In the genomic region with DNA sequence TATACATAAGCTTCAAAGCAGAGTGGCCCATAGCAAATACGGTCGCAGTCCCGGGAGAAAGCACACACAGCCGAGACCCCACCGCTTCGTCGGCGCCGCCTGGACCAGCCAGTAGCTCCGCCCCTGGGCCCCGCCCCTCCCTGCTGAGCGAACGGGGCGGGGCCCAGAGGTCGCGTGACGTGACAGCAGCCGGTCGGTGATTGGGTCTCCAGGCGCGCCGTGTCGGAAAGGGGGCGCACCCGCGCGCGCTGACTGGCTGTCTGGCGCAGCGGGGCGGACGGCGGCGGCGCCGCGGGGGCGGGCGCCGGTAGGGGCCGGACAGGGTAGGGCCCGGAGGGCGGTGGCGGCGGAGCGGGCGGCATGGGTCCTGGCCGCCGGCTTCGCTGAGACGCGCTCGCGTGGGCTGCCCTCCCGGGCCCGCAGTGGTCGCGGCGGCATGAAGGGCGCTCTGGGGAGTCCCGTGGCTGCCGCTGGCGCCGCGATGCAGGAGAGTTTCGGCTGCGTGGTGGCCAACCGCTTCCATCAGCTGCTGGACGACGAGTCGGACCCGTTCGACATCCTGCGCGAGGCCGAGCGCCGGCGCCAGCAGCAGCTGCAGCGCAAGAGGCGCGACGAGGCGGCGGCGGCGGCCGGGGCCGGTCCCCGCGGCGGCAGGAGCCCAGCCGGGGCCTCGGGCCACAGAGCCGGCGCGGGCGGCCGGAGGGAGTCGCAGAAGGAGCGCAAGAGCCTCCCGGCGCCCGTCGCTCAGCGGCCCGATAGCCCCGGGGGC, we compare ENCODE assay signal across 8 cellular contexts. TPM values are rescaled to one million over a fixed set of nuclear protein-coding genes. Genes with fewer than 3 reads are reported as not detected.
DNase-seq lines count a peak whose midpoint lies in the region; ATAC-seq and TF ChIP-seq lines count a peak whose summit lies in the region.

A gene with protein sequence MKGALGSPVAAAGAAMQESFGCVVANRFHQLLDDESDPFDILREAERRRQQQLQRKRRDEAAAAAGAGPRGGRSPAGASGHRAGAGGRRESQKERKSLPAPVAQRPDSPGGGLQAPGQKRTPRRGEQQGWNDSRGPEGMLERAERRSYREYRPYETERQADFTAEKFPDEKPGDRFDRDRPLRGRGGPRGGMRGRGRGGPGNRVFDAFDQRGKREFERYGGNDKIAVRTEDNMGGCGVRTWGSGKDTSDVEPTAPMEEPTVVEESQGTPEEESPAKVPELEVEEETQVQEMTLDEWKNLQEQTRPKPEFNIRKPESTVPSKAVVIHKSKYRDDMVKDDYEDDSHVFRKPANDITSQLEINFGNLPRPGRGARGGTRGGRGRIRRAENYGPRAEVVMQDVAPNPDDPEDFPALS (plus strand): TSS at position 326 of the 769 bp plus-strand sequence. CDS start 111 bp downstream, at position 437.

- CTCF ChIA-PET in activated naive CD4-positive, alpha-beta T cell treated with anti-CD3 and anti-CD28 coated beads, Interleukin-2, amount 10 ng/mL, durations not matched to agents 7 days and 5 days (lab: Charles Lee) = interaction anchor here (1.0 to 2.4 kb wide), 3 partner anchors 15 to 217 kb away, joined by 4 to 5 read pairs (median 5); no protein-coding TSS in a partner anchor

- H3K27ac ChIP-seq in temporal lobe (ENCODE audit: low read depth, low read length) = peak within 1 kb of the TSS; percentile 73

- no peaks in the 10 kb centered on the region; the same call in 1 of the 2 replicates for H3K27me3 Mint-ChIP-seq in HFFc6 (ENCODE audit: insufficient read depth)
- H3K27me3 Mint-ChIP-seq in activated naive CD4-positive, alpha-beta T cell treated with anti-CD3 and anti-CD28 coated beads, Interleukin-2, amount 10 ng/mL, durations not matched to agents 7 days and 5 days = peaks cover 31% of the 10 kb centered on the region

- H3K9me3 Mint-ChIP-seq in HFFc6 = no peaks in the 10 kb centered on the region
- no peaks in the 10 kb centered on the region for H3K9me3 Mint-ChIP-seq in activated naive CD4-positive, alpha-beta T cell treated with anti-CD3 and anti-CD28 coated beads, Interleukin-2, amount 10 ng/mL, durations not matched to agents 7 days and 5 days

- in situ Hi-C loops in SK-MEL-5 (cut with HindIII; ENCODE audit: low pct_unique_long_range_greater_than_20kb, low sequenced_read_pairs) = no loop called here

- H3K4me1 Mint-ChIP-seq in HFFc6 (ENCODE audit: low read depth) = peaks cover 55% of the 10 kb centered on the region
- peaks cover 25% of the 10 kb centered on the region for H3K4me1 Mint-ChIP-seq in activated naive CD4-positive, alpha-beta T cell treated with anti-CD3 and anti-CD28 coated beads, Interleukin-2, amount 10 ng/mL, durations not matched to agents 7 days and 5 days

- H3K27ac Mint-ChIP-seq in HFFc6 = peak within 1 kb of the TSS; percentile 86
- peak within 1 kb of the TSS; percentile 33 for H3K27ac Mint-ChIP-seq in activated naive CD4-positive, alpha-beta T cell treated with anti-CD3 and anti-CD28 coated beads, Interleukin-2, amount 10 ng/mL, durations not matched to agents 7 days and 5 days

- TF ChIP-seq CTCF in HFFc6 (IDR thresholded peaks at IDR 0.05) = no peak; the same call in 1 of the 2 replicates
- no peak for TF ChIP-seq CTCF in omental fat pad (IDR thresholded peaks at IDR 0.05)

- peak; percentile 60 for DNase-seq in GM04503 (ENCODE audit: low read depth)
- DNase-seq in HFFc6 = peak; percentile 91
- DNase-seq in NAMALWA (ENCODE audit: low spot score) = peak; percentile 95
- peak; percentile 94 for DNase-seq in SK-MEL-5 (ENCODE audit: low read depth, low spot score)
- peak; percentile 96 for DNase-seq in activated naive CD4-positive, alpha-beta T cell treated with anti-CD3 and anti-CD28 coated beads, Interleukin-2, amount 10 ng/mL, durations not matched to agents 7 days and 5 days
- DNase-seq in globus pallidus (ENCODE audit: low spot score) = peak; percentile 96
- DNase-seq in omental fat pad (ENCODE audit: low spot score) = peak; percentile 89

- ATAC-seq in omental fat pad (ENCODE audit: low FRiP score) = peak; percentile 99

- peak within 1 kb of the TSS; percentile 94 for H3K4me3 Mint-ChIP-seq in HFFc6
- peak within 1 kb of the TSS; percentile 85 for H3K4me3 Mint-ChIP-seq in activated naive CD4-positive, alpha-beta T cell treated with anti-CD3 and anti-CD28 coated beads, Interleukin-2, amount 10 ng/mL, durations not matched to agents 7 days and 5 days

- no peaks in the 10 kb centered on the region for H3K36me3 Mint-ChIP-seq in HFFc6 (ENCODE audit: low read depth)
- H3K36me3 Mint-ChIP-seq in activated naive CD4-positive, alpha-beta T cell treated with anti-CD3 and anti-CD28 coated beads, Interleukin-2, amount 10 ng/mL, durations not matched to agents 7 days and 5 days = no peaks in the 10 kb centered on the region

RNA-seq across cellular contexts. Expression of the gene that starts here (rescaled TPM):
- total RNA-seq in HFFc6 (2021; fragmentation: NEBNext Ultra II Directional; extraction: Animal tissue kit (Norgen Biotek cat#: 25700)) = 10 to 100 TPM; 20.1 to 26.6 (median 24.9) TPM
- 12.1 and 12.7 TPM in 2 replicates for total RNA-seq in SK-MEL-5 (2014; rRNA removed; shearing (Covaris generic))
- polyA plus RNA-seq in SK-MEL-5 (2015; cell fraction: cytosol; rRNA removed) = 21.0 and 23.8 TPM in 2 replicates
- 5.3 and 7.3 TPM in 2 replicates for polyA plus RNA-seq in SK-MEL-5 (2015; cell fraction: nucleus; rRNA removed)
- total RNA-seq in omental fat pad (10 to 100 TPM in 3 of 4 donors, 1 to 10 TPM in 1; 9.2 to 23.4 (median 14.2) TPM), temporal lobe (13.0 TPM)

Comparison
In these comparisons a context has a peak if more than half of its experiments do, and no peak if none do; other contexts are left out.
1. Peak in every context shown above with its lines: DNase-seq, ATAC-seq and H3K27ac ChIP-seq.